Comparison of ENCODE assay signal across 20 cellular contexts in genomic region chr2:157411624-157412336, GRCh38. TPM values are rescaled to one million over a fixed set of nuclear protein-coding genes. Genes with fewer than 3 reads are reported as not detected.
DNase-seq lines count a peak whose midpoint lies in the region; ATAC-seq and FAIRE-seq lines count a peak whose summit lies in the region.
"Had no signal": no experiment of that assay in that cellular context is flagged by ENCODE, and none has a peak within 500 bp of the region (broad histone marks: within the 10 kb centered on the region; RNA-seq: fewer than 3 reads in every experiment).

No MANE protein-coding gene starts in this region.

- intact Hi-C loops in activated CD4-positive, alpha-beta T cell treated with anti-CD3 and anti-CD28 coated beads, Interleukin-2, amount 10 ng/mL, durations not matched to agents 24 days and 14 days (cut with micrococcal nuclease) = loop anchor here (2.0 kb wide), 1 partner anchor 85 kb away; no protein-coding TSS in a partner anchor

- FAIRE-seq in GM19239 (lab: Jason Lieb, UNC) = peak; percentile 79

- no peaks in the 10 kb centered on the region for H3K27me3 Mint-ChIP-seq in activated CD4-positive, alpha-beta T cell treated with anti-CD3 and anti-CD28 coated beads, Interleukin-2, amount 10 ng/mL, durations not matched to agents 24 days and 14 days
- peaks cover 3% of the 10 kb centered on the region for H3K27me3 Mint-ChIP-seq in activated naive CD8-positive, alpha-beta T cell treated with anti-CD3 and anti-CD28 coated beads for 36 hours
- H3K27me3 Mint-ChIP-seq in natural killer cell treated with Interleukin-12 subunit alpha and Interleukin-12 subunit beta and Interleukin-15 and Interleukin-18, amount 100 ng/mL, for 72 hours = no peaks in the 10 kb centered on the region

- H3K27ac Mint-ChIP-seq in activated CD4-positive, alpha-beta T cell treated with anti-CD3 and anti-CD28 coated beads, Interleukin-2, amount 10 ng/mL, durations not matched to agents 24 days and 14 days = peak overlapping the region; percentile 39
- H3K27ac Mint-ChIP-seq in activated naive CD8-positive, alpha-beta T cell treated with anti-CD3 and anti-CD28 coated beads for 36 hours = peak overlapping the region; percentile 97
- peak overlapping the region; percentile 99 for H3K27ac Mint-ChIP-seq in natural killer cell treated with Interleukin-12 subunit alpha and Interleukin-12 subunit beta and Interleukin-15 and Interleukin-18, amount 100 ng/mL, for 72 hours

- H3K36me3 Mint-ChIP-seq in activated CD4-positive, alpha-beta T cell treated with anti-CD3 and anti-CD28 coated beads, Interleukin-2, amount 10 ng/mL, durations not matched to agents 24 days and 14 days (ENCODE audit: low read depth) = peaks cover 67% of the 10 kb centered on the region
- peaks cover 73% of the 10 kb centered on the region for H3K36me3 Mint-ChIP-seq in activated naive CD8-positive, alpha-beta T cell treated with anti-CD3 and anti-CD28 coated beads for 36 hours
- peaks cover 55% of the 10 kb centered on the region for H3K36me3 Mint-ChIP-seq in natural killer cell treated with Interleukin-12 subunit alpha and Interleukin-12 subunit beta and Interleukin-15 and Interleukin-18, amount 100 ng/mL, for 72 hours

- H3K4me3 Mint-ChIP-seq in activated CD4-positive, alpha-beta T cell treated with anti-CD3 and anti-CD28 coated beads, Interleukin-2, amount 10 ng/mL, durations not matched to agents 24 days and 14 days = peak overlapping the region; percentile 10
- peak overlapping the region; percentile 22 for H3K4me3 Mint-ChIP-seq in activated naive CD8-positive, alpha-beta T cell treated with anti-CD3 and anti-CD28 coated beads for 36 hours
- H3K4me3 Mint-ChIP-seq in natural killer cell treated with Interleukin-12 subunit alpha and Interleukin-12 subunit beta and Interleukin-15 and Interleukin-18, amount 100 ng/mL, for 72 hours = peak overlapping the region; percentile 47
- H3K4me3 Mint-ChIP-seq: neural crest cell had no signal

- DNase-seq in activated CD4-positive, alpha-beta T cell treated with anti-CD3 and anti-CD28 coated beads, Interleukin-2, amount 10 ng/mL, durations not matched to agents 24 days and 14 days = no peak
- DNase-seq in activated CD4-positive, alpha-beta T cell treated with anti-CD3 and anti-CD28 coated beads for 4 hours = no peak
- no peak for DNase-seq in GM19239 (ENCODE audit: insufficient read length, low spot score)
- no peak for DNase-seq in activated naive CD8-positive, alpha-beta T cell treated with anti-CD3 and anti-CD28 coated beads for 36 hours
- no peak for DNase-seq in natural killer cell treated with Interleukin-12 subunit alpha and Interleukin-12 subunit beta and Interleukin-15 and Interleukin-18, amount 100 ng/mL, for 72 hours (ENCODE audit: low spot score)
- DNase-seq in stimulated activated CD4-positive, alpha-beta T cell treated with anti-CD3 and anti-CD28 coated beads, Interleukin-2, amount 100 ng/mL, for 24 hours = no peak
- DNase-seq in Kasumi-1 (lab: John Stamatoyannopoulos, UW) = no peak
- DNase-seq: activated gamma-delta T cell; C1 segment of cervical spinal cord; colonic mucosa; foreskin melanocyte; NCI-H187; NCI-H345; stimulated activated CD8-positive, alpha-beta memory T cell treated with anti-CD3 and anti-CD28 coated beads, Interleukin-4, amount 100 ng/mL, for 48 hours; thyroid gland had no signal

- peaks cover 63% of the 10 kb centered on the region for H3K4me1 Mint-ChIP-seq in activated CD4-positive, alpha-beta T cell treated with anti-CD3 and anti-CD28 coated beads, Interleukin-2, amount 10 ng/mL, durations not matched to agents 24 days and 14 days
- peaks cover 81% of the 10 kb centered on the region for H3K4me1 Mint-ChIP-seq in activated naive CD8-positive, alpha-beta T cell treated with anti-CD3 and anti-CD28 coated beads for 36 hours
- peaks cover 62 to 75% of the 10 kb centered on the region in 2 donors for H3K4me1 Mint-ChIP-seq in natural killer cell treated with Interleukin-12 subunit alpha and Interleukin-12 subunit beta and Interleukin-15 and Interleukin-18, amount 100 ng/mL, for 72 hours (ENCODE audit: low read depth in 2 of 2)
- H3K4me1 Mint-ChIP-seq: neural crest cell had no signal

- no peak for ATAC-seq in natural killer cell treated with Interleukin-12 subunit alpha and Interleukin-12 subunit beta and Interleukin-15 and Interleukin-18, amount 100 ng/mL, for 72 hours
- ATAC-seq in GM18858 (IDR thresholded peaks at IDR 0.05; ENCODE audit: unreplicated experiment) = no peak
- ATAC-seq: SK-N-SH treated with all-trans-retinoic acid at 6 μM for 48 hours had no signal

- peaks cover 8% of the 10 kb centered on the region for H3K9me3 Mint-ChIP-seq in activated CD4-positive, alpha-beta T cell treated with anti-CD3 and anti-CD28 coated beads, Interleukin-2, amount 10 ng/mL, durations not matched to agents 24 days and 14 days
- peaks cover 5% of the 10 kb centered on the region for H3K9me3 Mint-ChIP-seq in activated naive CD8-positive, alpha-beta T cell treated with anti-CD3 and anti-CD28 coated beads for 36 hours
- no peaks in the 10 kb centered on the region for H3K9me3 Mint-ChIP-seq in natural killer cell treated with Interleukin-12 subunit alpha and Interleukin-12 subunit beta and Interleukin-15 and Interleukin-18, amount 100 ng/mL, for 72 hours
- H3K9me3 Mint-ChIP-seq: neural crest cell had no signal

RNA-seq across cellular contexts. Expression of gene CYTIP, which starts 32.1 kb away (rescaled TPM):
- 320 and 321 TPM in 2 replicates for total RNA-seq in activated CD4-positive, alpha-beta T cell treated with anti-CD3 and anti-CD28 coated beads, Interleukin-2, amount 10 ng/mL, durations not matched to agents 24 days and 14 days
- total RNA-seq in activated naive CD8-positive, alpha-beta T cell treated with anti-CD3 and anti-CD28 coated beads for 36 hours = 100 to 1,000 TPM; 302 to 304 TPM
- total RNA-seq in natural killer cell treated with Interleukin-12 subunit alpha and Interleukin-12 subunit beta and Interleukin-15 and Interleukin-18, amount 100 ng/mL, for 72 hours = 1,000 to 10,000 TPM in 1 of 2 donors, 100 to 1,000 TPM in 1; 755 to 1,319 TPM
- total RNA-seq: A172, smooth muscle cell had no signal

Comparison
In these comparisons a context has a peak if more than half of its experiments do, and no peak if none do; other contexts are left out.
1. H3K27ac Mint-ChIP-seq: peak in every context shown above with its lines; median percentile 99 in natural killer cell treated with Interleukin-12 subunit alpha and Interleukin-12 subunit beta and Interleukin-15 and Interleukin-18, amount 100 ng/mL, for 72 hours; 97 in activated naive CD8-positive, alpha-beta T cell treated with anti-CD3 and anti-CD28 coated beads for 36 hours; 39 in activated CD4-positive, alpha-beta T cell treated with anti-CD3 and anti-CD28 coated beads, Interleukin-2, amount 10 ng/mL, durations not matched to agents 24 days and 14 days.